27 cellular contexts compared by ENCODE assay signal in genomic region chr14:76591270-76591669, GRCh38.
DNase-seq lines count a peak whose midpoint lies in the region; ATAC-seq and TF ChIP-seq lines count a peak whose summit lies in the region.
"Had no signal": no experiment of that assay in that cellular context is flagged by ENCODE, and none has a peak within 500 bp of the region (broad histone marks: within the 10 kb centered on the region; RNA-seq: fewer than 3 reads in every experiment).

No MANE protein-coding gene starts in this region.

- H3K27me3 Mint-ChIP-seq in H9 (ENCODE audit: low read depth): no peaks in the 10 kb centered on the region
- H3K27me3 Mint-ChIP-seq: activated naive CD8-positive, alpha-beta T cell treated with anti-CD3 and anti-CD28 coated beads, Interleukin-2, amount 50 U/mL, for 24 hours had no signal

- peak overlapping the region in 2 of 3 experiments; percentile 23 to 29; a peak in 2 of 7 replicates for H3K27ac Mint-ChIP-seq in H9
- H3K27ac Mint-ChIP-seq: activated naive CD8-positive, alpha-beta T cell treated with anti-CD3 and anti-CD28 coated beads, Interleukin-2, amount 50 U/mL, for 24 hours; stimulated activated naive CD8-positive, alpha-beta T cell treated with anti-CD3 and anti-CD28 coated beads, Interleukin-15, Interleukin-2, amounts not matched to agents 100 ng/mL and 50 ng/mL, for 24 hours had no signal

- no peak overlapping the region for H2BK5ac ChIP-seq in H9 (ENCODE audit: insufficient read length, low read length)

- H3K79me2 ChIP-seq in H9 (ENCODE audit: insufficient read depth, low read length): no peaks in the 10 kb centered on the region

- no peak overlapping the region for H3T11ph ChIP-seq in H9 (ENCODE audit: low read length)

- H2AFZ ChIP-seq in H9 (ENCODE audit: low read length): no peak overlapping the region

- no peak overlapping the region for H3K4me3 Mint-ChIP-seq in H9
- H3K4me3 Mint-ChIP-seq: activated naive CD8-positive, alpha-beta T cell treated with anti-CD3 and anti-CD28 coated beads, Interleukin-2, amount 50 U/mL, for 24 hours; CD14-positive monocyte; stimulated activated naive CD8-positive, alpha-beta T cell treated with anti-CD3 and anti-CD28 coated beads, Interleukin-15, Interleukin-2, amounts not matched to agents 100 ng/mL and 50 ng/mL, for 24 hours had no signal

- TF ChIP-seq CTCF in H9 (conservative IDR thresholded peaks at IDR 0.05): no peak

- no peak overlapping the region for H2BK20ac ChIP-seq in H9 (ENCODE audit: low read depth, low read length, poor library complexity, severe bottlenecking)

- H3K18ac ChIP-seq in H9 (ENCODE audit: insufficient read length, low read depth, low read length): no peak overlapping the region

- WGBS in H9 (ENCODE audit: extremely low coverage, insufficient read length, low lambda C conversion rate): no CpG with 5 or more reads among the region's 9 CpGs

- H2BK15ac ChIP-seq in H9 (ENCODE audit: low read depth, low read length): no peak overlapping the region

- H3K9me3 ChIP-seq in H9 (ENCODE audit: control insufficient read depth, low read depth, low read length): no peaks in the 10 kb centered on the region
- H3K9me3 ChIP-seq: lower lobe of right lung, Peyer's patch, tibial artery had no signal

- H3K23ac ChIP-seq in H9 (ENCODE audit: insufficient read length, low read depth, low read length): no peak overlapping the region

- H3K27ac ChIP-seq in H9 (ENCODE audit: insufficient read length, low read depth, low read length): no peak overlapping the region
- H3K27ac ChIP-seq: brain microvascular endothelial cell, lower lobe of right lung, Peyer's patch, tibial artery, VCaP had no signal

- no peak overlapping the region for H3K4ac ChIP-seq in H9 (ENCODE audit: low read depth, low read length)

- H3K27me3 ChIP-seq in H9 (ENCODE audit: insufficient read depth, low read length): no peaks in the 10 kb centered on the region
- H3K27me3 ChIP-seq: brain microvascular endothelial cell, Peyer's patch, tibial artery had no signal

- H3K4me2 ChIP-seq in H9 (ENCODE audit: insufficient read depth, insufficient read length, low read length): no peak overlapping the region

- peaks cover 8 to 9% of the 10 kb centered on the region in 2 experiments for H3K4me1 Mint-ChIP-seq in H9
- H3K4me1 Mint-ChIP-seq: activated naive CD8-positive, alpha-beta T cell treated with anti-CD3 and anti-CD28 coated beads, Interleukin-2, amount 50 U/mL, for 24 hours; CD14-positive monocyte had no signal

- H2AK5ac ChIP-seq in H9 (ENCODE audit: insufficient read length, low read length): no peak overlapping the region

- 0 out of 5 replicates have a peak, but pooled peaks cover 0 to 2% of the 10 kb centered on the region in 2 experiments for H3K9me3 Mint-ChIP-seq in H9
- H3K9me3 Mint-ChIP-seq: activated naive CD8-positive, alpha-beta T cell treated with anti-CD3 and anti-CD28 coated beads, Interleukin-2, amount 50 U/mL, for 24 hours; stimulated activated naive CD8-positive, alpha-beta T cell treated with anti-CD3 and anti-CD28 coated beads, Interleukin-15, Interleukin-2, amounts not matched to agents 100 ng/mL and 50 ng/mL, for 24 hours had no signal

- no peak overlapping the region for H3K56ac ChIP-seq in H9 (ENCODE audit: insufficient read length, low read depth, low read length)

- no peaks in the 10 kb centered on the region for H4K20me1 ChIP-seq in H9 (ENCODE audit: control insufficient read depth, insufficient read depth, insufficient read length)

- DNase-seq in H9: no peak
- DNase-seq in NCI-H446 (lab: John Stamatoyannopoulos, UW): peak; percentile 23 to 69
- DNase-seq in globus pallidus (ENCODE audit: low spot score): peak; percentile 28
- peak; percentile 18 for DNase-seq in pons (ENCODE audit: low spot score)
- no peak for DNase-seq in inferior parietal cortex (ENCODE audit: extremely low spot score)
- DNase-seq in activated CD4-positive, alpha-beta T cell treated with anti-CD3 and anti-CD28 coated beads for 1 hour: no peak
- no peak for DNase-seq in NCI-H1105 (lab: John Stamatoyannopoulos, UW)
- DNase-seq: activated CD4-positive, alpha-beta T cell treated with anti-CD3 and anti-CD28 coated beads, Interleukin-2, amount 50 U/mL, for 1 hour; activated naive CD8-positive, alpha-beta T cell treated with anti-CD3 and anti-CD28 coated beads, Interleukin-2, amount 50 U/mL, for 24 hours; activated T-cell treated with anti-CD3 and anti-CD28 coated beads, Interleukin-2, amount 50 U/mL, for 48 hours; brain microvascular endothelial cell; Calu3; EL; glutamatergic neuron; kidney; lower lobe of right lung; NCI-H1436; NCI-H2171; NCI-H524 treated with DMSO at 0.1 percent for 48 hours; Peyer's patch; SHP77 treated with DMSO at 0.1 percent for 48 hours; stimulated activated CD4-positive, alpha-beta T cell treated with anti-CD3 and anti-CD28 coated beads, Interleukin-15, amount 100 ng/mL, for 24 hours; tibial artery had no signal

- ATAC-seq in GM18873 (IDR thresholded peaks at IDR 0.05; ENCODE audit: low FRiP score, unreplicated experiment): no peak
- ATAC-seq: activated naive CD8-positive, alpha-beta T cell treated with anti-CD3 and anti-CD28 coated beads, Interleukin-2, amount 50 U/mL, for 24 hours; lower lobe of right lung had no signal

- H3K79me1 ChIP-seq in H9 (ENCODE audit: insufficient read depth, low read depth, low read length, poor library complexity, severe bottlenecking): no peaks in the 10 kb centered on the region

- H3K9ac ChIP-seq in H9 (ENCODE audit: extremely low read depth, insufficient read length, low read length): no peak overlapping the region

- H4K5ac ChIP-seq in H9 (ENCODE audit: insufficient read length, low read depth, low read length): no peak overlapping the region

- H4K8ac ChIP-seq in H9 (replicated peaks; ENCODE audit: insufficient read length, low read depth, low read length): no peak overlapping the region

- H3K36me3 Mint-ChIP-seq in H9 (ENCODE audit: insufficient read depth in 1 of 3, low read depth in 3 of 3): no peaks in the 10 kb centered on the region; a peak in 1 of 7 replicates
- H3K36me3 Mint-ChIP-seq: CD14-positive monocyte had no signal

- no peak overlapping the region for H2BK12ac ChIP-seq in H9 (ENCODE audit: insufficient read length, low read depth, low read length)

- H3K14ac ChIP-seq in H9 (ENCODE audit: insufficient read depth, low read length): no peak overlapping the region

- no peak overlapping the region for H2BK120ac ChIP-seq in H9 (ENCODE audit: low read depth, low read length, poor library complexity, severe bottlenecking)

- no peaks in the 10 kb centered on the region for H3K23me2 ChIP-seq in H9 (ENCODE audit: insufficient read length, low read depth, low read length, poor library complexity, severe bottlenecking)

- no peaks in the 10 kb centered on the region for H3K4me1 ChIP-seq in H9 (ENCODE audit: insufficient read depth, low read length)
- H3K4me1 ChIP-seq: lower lobe of right lung, Peyer's patch, tibial artery had no signal

- H4K91ac ChIP-seq in H9 (ENCODE audit: insufficient read length, low read depth, low read length): no peak overlapping the region

Comparison
In these comparisons a context has a peak if more than half of its experiments do, and no peak if none do; other contexts are left out.
1. DNase-seq: peak in NCI-H446 (2 of 2), globus pallidus (single experiment) and pons (single experiment); none in H9 (single experiment), inferior parietal cortex (single experiment), activated CD4-positive, alpha-beta T cell treated with anti-CD3 and anti-CD28 coated beads for 1 hour (single experiment) and NCI-H1105 (single experiment).